Comparison of ENCODE assay signal across 9 cellular contexts in the genomic region with DNA sequence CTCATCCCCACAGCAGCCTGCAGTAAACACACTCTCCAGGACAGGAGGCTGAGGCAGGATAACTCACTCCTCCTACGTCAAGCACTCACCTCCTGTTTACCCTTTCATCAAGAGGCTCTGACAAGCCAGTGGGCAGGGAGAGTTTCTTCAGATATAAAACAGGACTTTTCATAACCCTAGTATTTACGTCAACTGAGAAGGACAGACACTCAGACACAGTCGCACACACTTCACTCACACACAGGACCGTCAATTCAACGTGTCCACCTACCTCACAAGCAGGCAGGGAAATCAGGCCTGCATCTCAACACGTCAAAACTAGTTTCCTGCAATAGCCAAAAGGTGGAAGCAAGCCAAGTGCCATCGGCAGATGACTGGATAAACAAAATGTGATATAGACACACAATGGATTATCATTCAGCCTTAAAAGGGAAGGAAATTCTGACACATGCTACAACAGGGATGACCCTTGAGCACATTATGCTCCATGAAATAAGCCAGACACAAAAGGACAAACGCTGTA. TPM values are rescaled to one million over a fixed set of nuclear protein-coding genes. Genes with fewer than 3 reads are reported as not detected.
DNase-seq lines count a peak whose midpoint lies in the region; ATAC-seq and TF ChIP-seq lines count a peak whose summit lies in the region.
"Had no signal": no experiment of that assay in that cellular context is flagged by ENCODE, and none has a peak within 500 bp of the region (broad histone marks: within the 10 kb centered on the region; RNA-seq: fewer than 3 reads in every experiment).

No MANE protein-coding gene starts in this region.

- H3K36me3 Mint-ChIP-seq in activated CD4-positive, alpha-beta T cell treated with anti-CD3 and anti-CD28 coated beads, Interleukin-2, amount 10 ng/mL, durations not matched to agents 7 days and 5 days (ENCODE audit: low read depth) = peaks cover 63% of the 10 kb centered on the region
- peaks cover 33% of the 10 kb centered on the region for H3K36me3 Mint-ChIP-seq in stimulated activated naive CD8-positive, alpha-beta T cell treated with anti-CD3 and anti-CD28 coated beads, Interleukin-15, Interleukin-2, amounts not matched to agents 100 ng/mL and 50 ng/mL, for 24 hours (ENCODE audit: low read depth)

- TF ChIP-seq EP300 in gastroesophageal sphincter (IDR thresholded peaks at IDR 0.05) = peak; percentile 79

- H3K9me3 ChIP-seq in gastroesophageal sphincter = no peaks in the 10 kb centered on the region

- no peaks in the 10 kb centered on the region for H3K9me3 Mint-ChIP-seq in activated CD4-positive, alpha-beta T cell treated with anti-CD3 and anti-CD28 coated beads, Interleukin-2, amount 10 ng/mL, durations not matched to agents 7 days and 5 days
- H3K9me3 Mint-ChIP-seq in stimulated activated naive CD8-positive, alpha-beta T cell treated with anti-CD3 and anti-CD28 coated beads, Interleukin-15, Interleukin-2, amounts not matched to agents 100 ng/mL and 50 ng/mL, for 24 hours = no peaks in the 10 kb centered on the region

- H3K27me3 ChIP-seq in gastroesophageal sphincter = no peaks in the 10 kb centered on the region

- H3K4me3 Mint-ChIP-seq in activated CD4-positive, alpha-beta T cell treated with anti-CD3 and anti-CD28 coated beads, Interleukin-2, amount 10 ng/mL, durations not matched to agents 7 days and 5 days = peak overlapping the region; percentile 13
- peak overlapping the region; percentile 76 for H3K4me3 Mint-ChIP-seq in stimulated activated naive CD8-positive, alpha-beta T cell treated with anti-CD3 and anti-CD28 coated beads, Interleukin-15, Interleukin-2, amounts not matched to agents 100 ng/mL and 50 ng/mL, for 24 hours

- WGBS in gastroesophageal sphincter (ENCODE audit: low coverage in 1 of 2), 2 donors = 20 to 22% methylated on average over 6 to 8 of the region's 8 CpGs

- no peak for TF ChIP-seq POLR2A in gastroesophageal sphincter (IDR thresholded peaks at IDR 0.05)

- H3K4me1 Mint-ChIP-seq in activated CD4-positive, alpha-beta T cell treated with anti-CD3 and anti-CD28 coated beads, Interleukin-2, amount 10 ng/mL, durations not matched to agents 7 days and 5 days = peaks cover 89% of the 10 kb centered on the region
- H3K4me1 Mint-ChIP-seq in stimulated activated naive CD8-positive, alpha-beta T cell treated with anti-CD3 and anti-CD28 coated beads, Interleukin-15, Interleukin-2, amounts not matched to agents 100 ng/mL and 50 ng/mL, for 24 hours (ENCODE audit: low read depth) = peaks cover 99% of the 10 kb centered on the region

- no peak overlapping the region for H3K4me3 ChIP-seq in gastroesophageal sphincter

- peak overlapping the region; percentile 80 for H3K27ac Mint-ChIP-seq in activated CD4-positive, alpha-beta T cell treated with anti-CD3 and anti-CD28 coated beads, Interleukin-2, amount 10 ng/mL, durations not matched to agents 7 days and 5 days
- H3K27ac Mint-ChIP-seq in stimulated activated naive CD8-positive, alpha-beta T cell treated with anti-CD3 and anti-CD28 coated beads, Interleukin-15, Interleukin-2, amounts not matched to agents 100 ng/mL and 50 ng/mL, for 24 hours = peak overlapping the region; percentile 98

- POLR2A ChIA-PET in activated CD4-positive, alpha-beta T cell treated with anti-CD3 and anti-CD28 coated beads, Interleukin-2, amount 10 ng/mL, durations not matched to agents 7 days and 5 days (lab: Charles Lee) = no interaction called here

- DNase-seq in activated CD4-positive, CD25-positive, alpha-beta regulatory T cell treated with anti-CD3 and anti-CD28 coated beads, Interleukin-2, amount 50 U/mL, for 72 hours = no peak
- peak; percentile 31 for DNase-seq in activated CD4-positive, alpha-beta T cell treated with anti-CD3 and anti-CD28 coated beads, Interleukin-2, amount 10 ng/mL, durations not matched to agents 7 days and 5 days
- DNase-seq in KG1 (lab: John Stamatoyannopoulos, UW) = no peak
- DNase-seq: ACHN had no signal

- H3K27ac ChIP-seq in gastroesophageal sphincter = peak overlapping the region in 2 of 4 donors; percentile 81 to 89

- peaks cover 0 to 79% (median 33%) of the 10 kb centered on the region in 3 donors for H3K4me1 ChIP-seq in gastroesophageal sphincter

- CTCF ChIA-PET in activated CD4-positive, alpha-beta T cell treated with anti-CD3 and anti-CD28 coated beads, Interleukin-2, amount 10 ng/mL, durations not matched to agents 7 days and 5 days (lab: Charles Lee) = no interaction called here

- H3K36me3 ChIP-seq in gastroesophageal sphincter = no peaks in the 10 kb centered on the region

- peak; percentile 42 to 56 for ATAC-seq in activated CD4-positive, CD25-positive, alpha-beta regulatory T cell treated with anti-CD3 and anti-CD28 coated beads, Interleukin-2, amount 50 U/mL, for 24 hours
- ATAC-seq in gastroesophageal sphincter (peak; percentile 45), GM18868 (IDR thresholded peaks at IDR 0.05; ENCODE audit: unreplicated experiment) (no peak), GM21576 (IDR thresholded peaks at IDR 0.05; ENCODE audit: unreplicated experiment) (no peak)

- TF ChIP-seq CTCF in gastroesophageal sphincter (IDR thresholded peaks at IDR 0.05) = no peak

- no peaks in the 10 kb centered on the region for H3K27me3 Mint-ChIP-seq in activated CD4-positive, alpha-beta T cell treated with anti-CD3 and anti-CD28 coated beads, Interleukin-2, amount 10 ng/mL, durations not matched to agents 7 days and 5 days
- H3K27me3 Mint-ChIP-seq in stimulated activated naive CD8-positive, alpha-beta T cell treated with anti-CD3 and anti-CD28 coated beads, Interleukin-15, Interleukin-2, amounts not matched to agents 100 ng/mL and 50 ng/mL, for 24 hours = no peaks in the 10 kb centered on the region

RNA-seq across cellular contexts. Expression of gene ITPKB, which starts 48.6 kb away (rescaled TPM):
- total RNA-seq in activated CD4-positive, alpha-beta T cell treated with anti-CD3 and anti-CD28 coated beads, Interleukin-2, amount 10 ng/mL, durations not matched to agents 7 days and 5 days = 10 to 100 TPM; 61.1 to 64.0 TPM
- 100 to 1,000 TPM in 1 of 4 donors, 10 to 100 TPM in 3; 75.0 to 184 (median 94.2) TPM for total RNA-seq in gastroesophageal sphincter

Comparison
In these comparisons a context has a peak if more than half of its experiments do, and no peak if none do; other contexts are left out.
1. ATAC-seq: peak in activated CD4-positive, CD25-positive, alpha-beta regulatory T cell treated with anti-CD3 and anti-CD28 coated beads, Interleukin-2, amount 50 U/mL, for 24 hours (2 of 2) and gastroesophageal sphincter (single experiment); none in GM18868 (single experiment) and GM21576 (single experiment).